ENCODE assay signal across 8 cellular contexts in the genomic region with DNA sequence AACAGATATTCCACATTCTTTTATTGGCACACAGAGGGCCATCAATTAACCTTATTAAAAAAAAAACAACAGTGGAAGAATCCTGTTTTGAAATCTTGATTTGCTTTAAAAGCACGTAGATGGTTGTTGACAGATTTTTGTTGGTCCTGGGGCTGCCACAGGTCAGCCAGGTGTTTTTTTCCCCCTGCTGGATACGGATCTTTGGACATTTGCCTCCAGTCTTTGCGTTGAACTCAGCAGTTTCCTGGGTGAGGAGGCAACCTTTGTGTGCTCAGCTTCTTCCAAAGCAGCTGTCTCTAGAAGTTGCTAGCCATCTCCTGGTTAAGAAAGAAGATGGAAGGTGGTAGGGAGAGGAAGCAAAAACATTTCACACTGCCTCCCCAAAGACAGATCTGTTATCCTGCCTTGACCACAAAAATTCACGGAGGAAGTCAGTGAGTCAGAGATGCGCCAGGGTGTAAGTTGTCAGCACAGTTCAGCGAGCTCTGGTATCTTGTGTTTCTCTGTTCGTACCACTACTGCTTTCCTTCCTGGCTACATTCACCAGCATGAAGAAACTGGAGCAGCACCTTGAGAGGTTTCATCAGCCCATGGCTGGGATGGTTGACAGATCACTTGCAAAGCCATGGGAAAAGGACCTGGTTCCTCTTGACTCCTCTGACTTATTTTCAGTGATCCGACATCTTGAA.
DNase-seq lines count a peak whose midpoint lies in the region; ATAC-seq and TF ChIP-seq lines count a peak whose summit lies in the region.

No MANE protein-coding gene starts in this region.

- H3K27ac ChIP-seq in left ventricle myocardium inferior (replicated peaks) (no peak overlapping the region), VCaP (peak overlapping the region; percentile 62), endodermal cell (ENCODE audit: low read depth, low read length) (no peak overlapping the region)

- WGBS in endodermal cell (ENCODE audit: insufficient coverage in 1 of 2, insufficient read length in 1 of 2), 2 experiments, result 93 to 98% methylated on average over 5 to 8 of the region's 8 CpGs

- H3K4me1 ChIP-seq in left ventricle myocardium inferior, result peaks cover 40% of the 10 kb centered on the region
- H3K4me1 ChIP-seq in endodermal cell (ENCODE audit: control insufficient read depth, insufficient read depth, low read length), result peaks cover 14% of the 10 kb centered on the region

- H3K27ac Mint-ChIP-seq in endodermal cell, result no peak overlapping the region

- DNase-seq in left ventricle myocardium superior, result no peak
- DNase-seq in left ventricle myocardium inferior, result no peak
- DNase-seq in endodermal cell, result peak; percentile 37
- DNase-seq in stimulated activated CD8-positive, alpha-beta memory T cell treated with anti-CD3 and anti-CD28 coated beads, Interleukin-15, amount 100 ng/mL, for 1 hour (ENCODE audit: low read depth), result peak; percentile 14
- no peak for DNase-seq in H7

- H3K9me3 ChIP-seq in left ventricle myocardium inferior (replicated peaks) (no peaks in the 10 kb centered on the region), endodermal cell (ENCODE audit: control insufficient read depth, low read length) (no peaks in the 10 kb centered on the region)

- no peaks in the 10 kb centered on the region for H3K36me3 ChIP-seq in left ventricle myocardium inferior
- H3K36me3 ChIP-seq in endodermal cell (ENCODE audit: control insufficient read depth, insufficient read depth, low read length), result no peaks in the 10 kb centered on the region
- H3K36me3 ChIP-seq in H7 (replicated peaks; ENCODE audit: control insufficient read depth, insufficient read depth, low read length), result no peaks in the 10 kb centered on the region

- TF ChIP-seq CTCF in left ventricle myocardium inferior (IDR thresholded peaks at IDR 0.05; ENCODE audit: borderline replicate concordance), result no peak
- TF ChIP-seq CTCF in VCaP (conservative IDR thresholded peaks at IDR 0.05), result no peak
- TF ChIP-seq CTCF in endodermal cell (conservative IDR thresholded peaks at IDR 0.05), result no peak

- no peak overlapping the region for H3K9ac ChIP-seq in endodermal cell (ENCODE audit: extremely low read depth, low read length, poor library complexity, severe bottlenecking)

- no peak overlapping the region for H3K4me3 Mint-ChIP-seq in endodermal cell

- H3K4me3 ChIP-seq in left ventricle myocardium inferior (no peak overlapping the region), endodermal cell (ENCODE audit: low read length) (no peak overlapping the region), H7 (ENCODE audit: insufficient read depth, low read depth, low read length) (no peak overlapping the region)

- no peaks in the 10 kb centered on the region for H3K27me3 Mint-ChIP-seq in endodermal cell (ENCODE audit: insufficient read depth)

- peaks cover 7% of the 10 kb centered on the region for H3K36me3 Mint-ChIP-seq in endodermal cell (ENCODE audit: low read depth)

- peak; percentile 12 for ATAC-seq in left ventricle myocardium superior
- ATAC-seq in HG03565 (IDR thresholded peaks at IDR 0.05; ENCODE audit: unreplicated experiment), result peak; percentile 80
- ATAC-seq in HG03280 (IDR thresholded peaks at IDR 0.05; ENCODE audit: unreplicated experiment), result no peak

- H3K4me1 Mint-ChIP-seq in endodermal cell, result peaks cover 27% of the 10 kb centered on the region

- intact Hi-C loops in left ventricle myocardium superior (cut with micrococcal nuclease), result no loop called here
- intact Hi-C loops in left ventricle myocardium inferior (cut with micrococcal nuclease), result no loop called here

- no peaks in the 10 kb centered on the region for H3K27me3 ChIP-seq in left ventricle myocardium inferior (ENCODE audit: low read depth)
- no peaks in the 10 kb centered on the region for H3K27me3 ChIP-seq in endodermal cell (ENCODE audit: control insufficient read depth, insufficient read depth, low read length, poor library complexity, severe bottlenecking)
- no peaks in the 10 kb centered on the region for H3K27me3 ChIP-seq in H7 (ENCODE audit: control insufficient read depth, insufficient read depth, low read length)

- H3K9me3 Mint-ChIP-seq in endodermal cell, result no peaks in the 10 kb centered on the region

Comparison
In these comparisons a context has a peak if more than half of its experiments do, and no peak if none do; other contexts are left out.
1. DNase-seq: peak in endodermal cell (single experiment) and stimulated activated CD8-positive, alpha-beta memory T cell treated with anti-CD3 and anti-CD28 coated beads, Interleukin-15, amount 100 ng/mL, for 1 hour (single experiment); none in left ventricle myocardium superior (single experiment), left ventricle myocardium inferior (single experiment) and H7 (single experiment).